18 cellular contexts compared by ENCODE assay signal in the genomic region with DNA sequence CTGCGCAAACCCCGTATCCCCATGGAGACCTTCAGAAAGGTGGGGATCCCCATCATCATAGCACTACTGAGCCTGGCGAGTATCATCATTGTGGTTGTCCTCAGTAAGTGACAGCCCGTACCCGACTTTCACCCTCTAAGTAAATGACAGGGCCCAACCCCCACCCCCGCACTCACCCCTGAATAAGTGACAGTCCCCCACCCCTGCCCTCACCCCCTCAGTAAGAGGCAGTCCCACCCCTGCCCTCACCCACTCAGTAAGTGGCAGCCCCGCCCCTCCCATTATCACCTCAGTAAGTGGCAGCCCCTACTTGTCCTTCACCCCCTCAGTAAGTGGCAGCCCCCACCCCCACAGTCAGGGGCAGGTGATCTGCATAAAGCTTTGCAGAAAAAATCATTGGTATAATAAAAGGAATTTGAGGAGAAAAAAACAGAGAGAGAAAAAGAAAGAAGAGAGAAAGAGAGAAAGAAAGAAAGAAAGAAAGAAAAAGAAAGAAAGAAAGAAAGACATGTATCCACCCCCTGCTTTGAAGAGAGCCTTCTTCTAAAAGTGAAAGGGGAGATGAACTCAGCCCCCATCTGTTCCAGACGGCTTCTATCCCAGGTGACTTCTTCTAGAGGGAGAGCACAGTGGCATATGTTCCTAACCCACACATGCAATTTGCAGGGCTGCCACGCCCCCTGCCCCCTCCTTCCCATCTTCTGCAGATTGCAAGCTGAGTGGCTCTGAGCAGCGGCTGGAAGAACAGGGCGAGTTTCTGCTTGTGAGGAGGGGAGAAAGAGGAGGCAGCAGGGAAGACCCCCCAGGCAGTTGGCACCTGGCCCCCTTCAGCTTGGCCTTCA. TPM values are rescaled to one million over a fixed set of nuclear protein-coding genes. Genes with fewer than 3 reads are reported as not detected.
DNase-seq lines count a peak whose midpoint lies in the region; ATAC-seq and TF ChIP-seq lines count a peak whose summit lies in the region.
"Had no signal": no experiment of that assay in that cellular context is flagged by ENCODE, and none has a peak within 500 bp of the region (broad histone marks: within the 10 kb centered on the region; RNA-seq: fewer than 3 reads in every experiment).

No MANE protein-coding gene starts in this region.

- H3K27me3 ChIP-seq in DND-41 (ENCODE audit: insufficient read depth, low read length, poor library complexity) (peaks cover 27% of the 10 kb centered on the region), neural cell (ENCODE audit: insufficient read depth, low read depth, low read length) (no peaks in the 10 kb centered on the region)

- no peaks in the 10 kb centered on the region for H3K4me1 ChIP-seq in DND-41 (ENCODE audit: insufficient read depth, low read length)
- H3K4me1 ChIP-seq: parathyroid adenoma had no signal

- TF ChIP-seq RAD21 in neural cell (conservative IDR thresholded peaks at IDR 0.05), result no peak

- H3K4me2 ChIP-seq in DND-41 (ENCODE audit: insufficient read depth, low read length) (no peak overlapping the region), neural cell (ENCODE audit: low read length) (no peak overlapping the region)

- H3K79me2 ChIP-seq in DND-41 (ENCODE audit: insufficient read depth, low read length), result no peaks in the 10 kb centered on the region
- H3K79me2 ChIP-seq in neural cell (replicated peaks; ENCODE audit: insufficient read depth, low read length), result no peaks in the 10 kb centered on the region
- H3K79me2 ChIP-seq: parathyroid adenoma had no signal

- no peak for TF ChIP-seq EP300 in neural cell (conservative IDR thresholded peaks at IDR 0.05; ENCODE audit: poor library complexity, severe bottlenecking)

- POLR2A ChIA-PET in WTC11 (lab: Charles Lee), result no interaction called here

- H3K27me3 Mint-ChIP-seq in WTC11 (ENCODE audit: low read depth), result no peaks in the 10 kb centered on the region
- H3K27me3 Mint-ChIP-seq in effector memory CD8-positive, alpha-beta T cell, result peaks cover 25 to 37% of the 10 kb centered on the region in 2 donors
- H3K27me3 Mint-ChIP-seq: type B pancreatic cell had no signal

- no peak overlapping the region for H3K4me3 ChIP-seq in DND-41 (ENCODE audit: low read depth in 1 of 2, low read length in 2 of 2)
- H3K4me3 ChIP-seq in neural cell (ENCODE audit: low read length), result no peak overlapping the region

- H3K27ac Mint-ChIP-seq in WTC11, result no peak overlapping the region
- H3K27ac Mint-ChIP-seq in effector memory CD8-positive, alpha-beta T cell, result peak overlapping the region in 1 of 2 donors; percentile 84
- H3K27ac Mint-ChIP-seq: activated CD8-positive, alpha-beta T cell treated with anti-CD3 and anti-CD28 coated beads for 36 hours; activated naive CD8-positive, alpha-beta T cell treated with anti-CD3 and anti-CD28 coated beads, Interleukin-2, amount 50 U/mL, for 24 hours; IgD-negative memory B cell; stimulated activated effector memory CD8-positive, alpha-beta T cell treated with anti-CD3 and anti-CD28 coated beads, Interleukin-12 subunit alpha, Interleukin-12 subunit beta, amount 100 ng/mL, for 72 hours; type B pancreatic cell had no signal

- no peak for TF ChIP-seq CTCF in DND-41 (IDR thresholded peaks at IDR 0.05; ENCODE audit: borderline replicate concordance, extremely low read depth, low read length, poor library complexity, severe bottlenecking)
- TF ChIP-seq CTCF in WTC11 (IDR thresholded peaks at IDR 0.05), result no peak
- TF ChIP-seq CTCF in neural cell (IDR thresholded peaks at IDR 0.05; ENCODE audit: poor library complexity, severe bottlenecking), result no peak

- DNase-seq in DND-41 (peak; percentile 20), NCI-H1694 (lab: John Stamatoyannopoulos, UW) (peak; percentile 41), WTC11 (ENCODE audit: low spot score) (no peak), DMS153 (lab: John Stamatoyannopoulos, UW) (no peak)
- DNase-seq in effector memory CD8-positive, alpha-beta T cell, result no peak
- DNase-seq: activated CD8-positive, alpha-beta T cell treated with anti-CD3 and anti-CD28 coated beads for 36 hours; activated naive CD8-positive, alpha-beta T cell treated with anti-CD3 and anti-CD28 coated beads, Interleukin-2, amount 50 U/mL, for 24 hours; DMS53; MV-4-11; NCI-H510A treated with DMSO at 0.1 percent for 48 hours had no signal

- H4K20me1 ChIP-seq in DND-41 (ENCODE audit: insufficient read depth, low read length) (no peaks in the 10 kb centered on the region), neural cell (ENCODE audit: insufficient read depth) (no peaks in the 10 kb centered on the region)

- no peaks in the 10 kb centered on the region for H3K9me3 Mint-ChIP-seq in WTC11
- H3K9me3 Mint-ChIP-seq in effector memory CD8-positive, alpha-beta T cell, result no peaks in the 10 kb centered on the region
- H3K9me3 Mint-ChIP-seq: activated CD8-positive, alpha-beta T cell treated with anti-CD3 and anti-CD28 coated beads for 36 hours; activated naive CD8-positive, alpha-beta T cell treated with anti-CD3 and anti-CD28 coated beads, Interleukin-2, amount 50 U/mL, for 24 hours; IgD-negative memory B cell; stimulated activated effector memory CD8-positive, alpha-beta T cell treated with anti-CD3 and anti-CD28 coated beads, Interleukin-12 subunit alpha, Interleukin-12 subunit beta, amount 100 ng/mL, for 72 hours; type B pancreatic cell had no signal

- H3K27ac ChIP-seq in DND-41 (ENCODE audit: low read length), result no peak overlapping the region
- no peak overlapping the region for H3K27ac ChIP-seq in neural cell (ENCODE audit: low read length)
- H3K27ac ChIP-seq: parathyroid adenoma had no signal

- H3K9ac ChIP-seq in DND-41 (ENCODE audit: low read depth, low read length), result no peak overlapping the region
- peak overlapping the region; percentile 9 for H3K9ac ChIP-seq in neural cell (ENCODE audit: low read length)
- H3K9ac ChIP-seq: parathyroid adenoma had no signal

- no peak overlapping the region for H2AFZ ChIP-seq in DND-41 (ENCODE audit: low read depth, low read length)
- no peak overlapping the region for H2AFZ ChIP-seq in neural cell (ENCODE audit: low read depth, low read length)
- H2AFZ ChIP-seq: parathyroid adenoma had no signal

- H3K36me3 ChIP-seq in DND-41 (ENCODE audit: insufficient read depth, low read length), result no peaks in the 10 kb centered on the region
- no peaks in the 10 kb centered on the region for H3K36me3 ChIP-seq in neural cell (ENCODE audit: insufficient read depth, low read length)

- H3K4me3 Mint-ChIP-seq in WTC11, result no peak overlapping the region
- no peak overlapping the region for H3K4me3 Mint-ChIP-seq in effector memory CD8-positive, alpha-beta T cell
- H3K4me3 Mint-ChIP-seq: activated CD8-positive, alpha-beta T cell treated with anti-CD3 and anti-CD28 coated beads for 36 hours; activated naive CD8-positive, alpha-beta T cell treated with anti-CD3 and anti-CD28 coated beads, Interleukin-2, amount 50 U/mL, for 24 hours; IgD-negative memory B cell; stimulated activated effector memory CD8-positive, alpha-beta T cell treated with anti-CD3 and anti-CD28 coated beads, Interleukin-12 subunit alpha, Interleukin-12 subunit beta, amount 100 ng/mL, for 72 hours; type B pancreatic cell had no signal

- ATAC-seq in DND-41 (ENCODE audit: insufficient read depth, low read depth), result peak; percentile 35; the same call in 1 of the 3 replicates
- ATAC-seq in WTC11, result peak; percentile 77
- ATAC-seq in effector memory CD8-positive, alpha-beta T cell (replicated peaks), result no peak
- no peak for ATAC-seq in GM18511 (IDR thresholded peaks at IDR 0.05; ENCODE audit: unreplicated experiment)
- no peak for ATAC-seq in GM21576 (IDR thresholded peaks at IDR 0.05; ENCODE audit: unreplicated experiment)
- ATAC-seq: activated CD8-positive, alpha-beta T cell treated with anti-CD3 and anti-CD28 coated beads for 36 hours; activated naive CD8-positive, alpha-beta T cell treated with anti-CD3 and anti-CD28 coated beads, Interleukin-2, amount 50 U/mL, for 24 hours had no signal

- CTCF ChIA-PET in WTC11 (lab: Charles Lee), result no interaction called here

- H3F3A ChIP-seq in neural cell (ENCODE audit: insufficient read depth, low read length, poor library complexity, severe bottlenecking), result no peaks in the 10 kb centered on the region

- H3K9me2 ChIP-seq in neural cell (ENCODE audit: insufficient read depth, low read length), result no peaks in the 10 kb centered on the region

- no peaks in the 10 kb centered on the region for H3K36me3 Mint-ChIP-seq in WTC11
- H3K36me3 Mint-ChIP-seq in effector memory CD8-positive, alpha-beta T cell (ENCODE audit: insufficient read depth), result no peaks in the 10 kb centered on the region
- H3K36me3 Mint-ChIP-seq: IgD-negative memory B cell; stimulated activated effector memory CD8-positive, alpha-beta T cell treated with anti-CD3 and anti-CD28 coated beads, Interleukin-12 subunit alpha, Interleukin-12 subunit beta, amount 100 ng/mL, for 72 hours; type B pancreatic cell had no signal

- peaks cover 24% of the 10 kb centered on the region for H3K4me1 Mint-ChIP-seq in WTC11
- H3K4me1 Mint-ChIP-seq in effector memory CD8-positive, alpha-beta T cell (ENCODE audit: low read depth in 2 of 2), result peaks cover 4% of the 10 kb centered on the region in 2 donors
- H3K4me1 Mint-ChIP-seq: IgD-negative memory B cell had no signal

- H3K9me3 ChIP-seq in DND-41 (ENCODE audit: insufficient read depth, low read length, severe bottlenecking) (no peaks in the 10 kb centered on the region), neural cell (ENCODE audit: low read length) (no peaks in the 10 kb centered on the region)

TF ChIP-seq in WTC11, 78 proteins besides CTCF, POLR2A, EP300 and RAD21 (continues in another document):
- TF ChIP-seq JAZF1 (CRISPR knock-in tag; IDR thresholded peaks at IDR 0.05), result no peak

TF ChIP-seq in neural cell, 6 proteins besides CTCF, POLR2A, EP300 and RAD21 (continues in another document):
- TF ChIP-seq SMC3 (conservative IDR thresholded peaks at IDR 0.05; ENCODE audit: poor library complexity) (no peak), TAF1 (IDR thresholded peaks at IDR 0.05; ENCODE audit: low read depth) (no peak)

RNA-seq across cellular contexts. Expression of gene SMIM35, which starts 12.5 kb away (rescaled TPM):
- total RNA-seq in WTC11 (2021), result not detected in 3 replicates
- polyA plus RNA-seq in neural cell, result 0.12 TPM in 1 of 2 replicates, not detected in the other
- polyA minus RNA-seq in neural cell, result not detected in 2 replicates
- polyA plus RNA-seq: BJ had no signal

RNA-seq across cellular contexts. Expression of gene TMPRSS4, which starts 22.3 kb away (rescaled TPM):
- total RNA-seq in WTC11 (2021), result 1.1 to 1.4 TPM (median 1.4 TPM) in 3 replicates
- not detected in 2 replicates for polyA plus RNA-seq in neural cell
- not detected in 2 replicates for polyA minus RNA-seq in neural cell
- total RNA-seq: activated CD8-positive, alpha-beta T cell treated with anti-CD3 and anti-CD28 coated beads for 36 hours had no signal
- polyA plus RNA-seq: BJ, IgD-negative memory B cell had no signal

RNA-seq across cellular contexts. Expression of gene SCN4B, which starts 53.4 kb away (rescaled TPM):
- 3.5 to 4.5 TPM (median 4.4 TPM) in 3 replicates for total RNA-seq in WTC11 (2021)
- 0.61 and 0.92 TPM in 2 replicates for polyA plus RNA-seq in neural cell
- polyA minus RNA-seq in neural cell, result 0.73 TPM in 1 of 2 replicates, not detected in the other
- polyA plus RNA-seq: IgD-negative memory B cell had no signal

Comparison
In these comparisons a context has a peak if more than half of its experiments do, and no peak if none do; other contexts are left out.
1. ATAC-seq: peak in DND-41 (single experiment) and WTC11 (single experiment); none in effector memory CD8-positive, alpha-beta T cell (single experiment), GM18511 (single experiment) and GM21576 (single experiment).
2. DNase-seq: peak in DND-41 (single experiment) and NCI-H1694 (single experiment); none in WTC11 (single experiment), effector memory CD8-positive, alpha-beta T cell (0 of 3) and DMS153 (single experiment).